ENCODE assay signal across 13 cellular contexts in genomic region chr13:74869846-74870245, GRCh38.
"Had no signal": no experiment of that assay in that cellular context is flagged by ENCODE, and none has a peak within 500 bp of the region (broad histone marks: within the 10 kb centered on the region; RNA-seq: fewer than 3 reads in every experiment).

No MANE protein-coding gene starts in this region.

- H3K4me3 Mint-ChIP-seq: activated naive CD4-positive, alpha-beta T cell treated with anti-CD3 and anti-CD28 coated beads for 36 hours; dendritic cell treated with granulocyte-macrophage colony-stimulating factor and Interleukin-4, amounts not matched to agents 40 ng/mL and 50 ng/mL, for 4 days; stimulated activated naive CD8-positive, alpha-beta T cell treated with anti-CD3 and anti-CD28 coated beads, Interleukin-15, Interleukin-2, amounts not matched to agents 100 ng/mL and 50 ng/mL, for 24 hours had no signal

- ATAC-seq: esophagus mucosa, left lobe of liver had no signal

- DNase-seq: activated CD4-positive, alpha-beta T cell treated with anti-CD3 and anti-CD28 coated beads for 48 hours; activated naive CD4-positive, alpha-beta T cell treated with anti-CD3 and anti-CD28 coated beads for 36 hours; foreskin melanocyte; head of caudate nucleus; islet precursor cell; mesendoderm; stimulated activated CD4-positive, alpha-beta T cell treated with anti-CD3 and anti-CD28 coated beads, Interleukin-4, amount 100 ng/mL, for 1 hour; stimulated activated CD8-positive, alpha-beta memory T cell treated with anti-CD3 and anti-CD28 coated beads, Interleukin-4, amount 100 ng/mL, for 48 hours; WERI-Rb-1 had no signal

- H3K27me3 Mint-ChIP-seq: dendritic cell treated with granulocyte-macrophage colony-stimulating factor and Interleukin-4, amounts not matched to agents 40 ng/mL and 50 ng/mL, for 4 days had no signal

- H3K27ac Mint-ChIP-seq: activated naive CD4-positive, alpha-beta T cell treated with anti-CD3 and anti-CD28 coated beads for 36 hours; dendritic cell treated with granulocyte-macrophage colony-stimulating factor and Interleukin-4, amounts not matched to agents 40 ng/mL and 50 ng/mL, for 4 days; stimulated activated naive CD8-positive, alpha-beta T cell treated with anti-CD3 and anti-CD28 coated beads, Interleukin-15, Interleukin-2, amounts not matched to agents 100 ng/mL and 50 ng/mL, for 24 hours had no signal
